In genomic region chr6:157184202-157185015, GRCh38 we compare ENCODE assay signal across 8 cellular contexts.
DNase-seq lines count a peak whose midpoint lies in the region; ATAC-seq lines count a peak whose summit lies in the region.

No MANE protein-coding gene starts in this region.

- ATAC-seq in left ventricle myocardium superior, result peak; percentile 69
- ATAC-seq in aorta (ENCODE audit: low FRiP score), result peak; percentile 90
- ATAC-seq in HG02970 (IDR thresholded peaks at IDR 0.05; ENCODE audit: low FRiP score, unreplicated experiment), result no peak

- H3K9ac ChIP-seq in rectal smooth muscle tissue (ENCODE audit: low read length), result no peak overlapping the region

- H3K9me3 ChIP-seq in aorta (ENCODE audit: control insufficient read depth, low read length), result no peaks in the 10 kb centered on the region

- DNase-seq in ELR (ENCODE audit: low read depth), result peak; percentile 75
- peak; percentile 6 for DNase-seq in LoVo (ENCODE audit: low spot score)
- DNase-seq in T-helper 1 cell, result peak; percentile 21 to 48 (median 46)
- peak; percentile 32 for DNase-seq in amniotic epithelial cell (ENCODE audit: low read depth)
- peak; percentile 83 for DNase-seq in left ventricle myocardium superior
- DNase-seq in aorta, result peak; percentile 81 to 91

- no peak overlapping the region for H3K27ac ChIP-seq in rectal smooth muscle tissue (ENCODE audit: low read depth, low read length)
- H3K27ac ChIP-seq in aorta (ENCODE audit: low read depth in 1 of 2, low read length in 2 of 2), result peak overlapping the region in 1 of 2 donors; percentile 20

- 29 to 30% methylated on average over 25 of the region's 25 CpGs for WGBS in aorta, 2 donors

- H3K27me3 ChIP-seq in rectal smooth muscle tissue (ENCODE audit: control insufficient read depth, insufficient read depth, low read length) (no peaks in the 10 kb centered on the region), aorta (ENCODE audit: control insufficient read depth in 1 of 2, insufficient read depth in 2 of 2, low read length in 1 of 2) (no peaks in the 10 kb centered on the region)

- intact Hi-C loops in left ventricle myocardium superior (cut with micrococcal nuclease), result loop anchor here (10.0 kb wide), 1 partner anchor 150 kb away; no protein-coding TSS in a partner anchor
- intact Hi-C loops in aorta (cut with DNase I), result loop anchor here (5.0 to 10.0 kb wide), 5 partner anchors 147 to 622 kb away; partner anchors contain the start of gene ARID1B (in 1 of the 2)

- H3K4me3 ChIP-seq in rectal smooth muscle tissue (ENCODE audit: low read length) (peak overlapping the region; percentile 43), aorta (ENCODE audit: low read length in 2 of 2) (no peak overlapping the region)

- H3K4me1 ChIP-seq in rectal smooth muscle tissue (ENCODE audit: control insufficient read depth, insufficient read depth, low read length) (peaks cover 9% of the 10 kb centered on the region), aorta (ENCODE audit: control insufficient read depth in 1 of 2, insufficient read depth in 2 of 2, low read length in 2 of 2) (no peaks in the 10 kb centered on the region)

- peaks cover 22% of the 10 kb centered on the region for H3K36me3 ChIP-seq in rectal smooth muscle tissue (ENCODE audit: control insufficient read depth, insufficient read depth, low read length)
- H3K36me3 ChIP-seq in aorta (ENCODE audit: control insufficient read depth in 1 of 2, insufficient read depth in 2 of 2, low read length in 1 of 2), result no peaks in the 10 kb centered on the region

Comparison
In these comparisons a context has a peak if more than half of its experiments do, and no peak if none do; other contexts are left out.
1. DNase-seq: peak in every context shown above with its lines; median percentile 86 in aorta; 83 in left ventricle myocardium superior; 75 in ELR; 46 in T-helper 1 cell; 32 in amniotic epithelial cell; 6 in LoVo.